27 cellular contexts compared by ENCODE assay signal in genomic region chr4:98749206-98749605, GRCh38.
DNase-seq lines count a peak whose midpoint lies in the region; FAIRE-seq and TF ChIP-seq lines count a peak whose summit lies in the region.
"Had no signal": no experiment of that assay in that cellular context is flagged by ENCODE, and none has a peak within 500 bp of the region (broad histone marks: within the 10 kb centered on the region; RNA-seq: fewer than 3 reads in every experiment).

No MANE protein-coding gene starts in this region.

- H3K27me3 Mint-ChIP-seq in astrocyte (ENCODE audit: low read depth, unreplicated experiment) (no peaks in the 10 kb centered on the region), osteocyte (ENCODE audit: unreplicated experiment) (no peaks in the 10 kb centered on the region)
- H3K27me3 Mint-ChIP-seq in CD8-positive, alpha-beta memory T cell: peaks cover 0 to 2% of the 10 kb centered on the region in 2 donors
- H3K27me3 Mint-ChIP-seq: activated naive CD8-positive, alpha-beta T cell treated with anti-CD3 and anti-CD28 coated beads, Interleukin-2, amount 10 ng/mL, durations not matched to agents 7 days and 5 days; progenitor cell of endocrine pancreas had no signal

- H3K4me1 Mint-ChIP-seq in astrocyte (ENCODE audit: low read depth, unreplicated experiment): peaks cover 10% of the 10 kb centered on the region
- H3K4me1 Mint-ChIP-seq in osteocyte (ENCODE audit: unreplicated experiment): peaks cover 40% of the 10 kb centered on the region
- no peaks in the 10 kb centered on the region for H3K4me1 Mint-ChIP-seq in CD8-positive, alpha-beta memory T cell
- H3K4me1 Mint-ChIP-seq: stimulated activated effector memory CD8-positive, alpha-beta T cell treated with anti-CD3 and anti-CD28 coated beads, Interleukin-12 subunit alpha, Interleukin-12 subunit beta, amount 100 ng/mL, for 72 hours had no signal

- FAIRE-seq in astrocyte (lab: Jason Lieb, UNC): no peak
- FAIRE-seq: frontal cortex, kidney had no signal

- H3K4me3 Mint-ChIP-seq in astrocyte (ENCODE audit: unreplicated experiment): no peak overlapping the region
- no peak overlapping the region for H3K4me3 Mint-ChIP-seq in osteocyte (ENCODE audit: unreplicated experiment)
- no peak overlapping the region for H3K4me3 Mint-ChIP-seq in CD8-positive, alpha-beta memory T cell
- H3K4me3 Mint-ChIP-seq: activated naive CD8-positive, alpha-beta T cell treated with anti-CD3 and anti-CD28 coated beads, Interleukin-2, amount 10 ng/mL, durations not matched to agents 7 days and 5 days; stimulated activated effector memory CD8-positive, alpha-beta T cell treated with anti-CD3 and anti-CD28 coated beads, Interleukin-12 subunit alpha, Interleukin-12 subunit beta, amount 100 ng/mL, for 72 hours had no signal

- DNase-seq in DMS 273 treated with DMSO at 0.1 percent for 48 hours (lab: John Stamatoyannopoulos, UW) (peak; percentile 92), NCI-H2171 treated with DMSO at 0.1 percent for 48 hours (lab: John Stamatoyannopoulos, UW) (peak; percentile 83), astrocyte (ENCODE audit: low read depth) (peak; percentile 10), osteocyte (ENCODE audit: extremely low spot score, unreplicated experiment) (no peak), RKO (ENCODE audit: low spot score) (no peak), cerebellum (ENCODE audit: low spot score) (no peak)
- DNase-seq in CD8-positive, alpha-beta memory T cell: no peak
- DNase-seq: activated CD4-positive, CD25-positive, alpha-beta regulatory T cell; activated gamma-delta T cell treated with Interleukin-2 at 50 U/mL for 16 hours; activated naive CD8-positive, alpha-beta T cell treated with anti-CD3 and anti-CD28 coated beads, Interleukin-2, amount 10 ng/mL, durations not matched to agents 7 days and 5 days; activated T-cell treated with anti-CD3 and anti-CD28 coated beads, Interleukin-2, amount 50 U/mL, for 48 hours; caudate nucleus; DMS79 treated with DMSO at 0.1 percent for 48 hours; erythroblast; GDM1; IMR-90; kidney; left ventricle myocardium superior; MV-4-11; NCI-H748 treated with DMSO at 0.1 percent for 48 hours; right lobe of liver; stimulated activated CD4-positive, alpha-beta T cell treated with anti-CD3 and anti-CD28 coated beads, Interleukin-4, amount 100 ng/mL, for 4 hours; trophoblast cell had no signal

- TF ChIP-seq CTCF in astrocyte (IDR thresholded peaks at IDR 0.05; ENCODE audit: insufficient read depth, low read depth, low read length) (no peak), osteocyte (IDR thresholded peaks at IDR 0.05) (no peak)

- no peaks in the 10 kb centered on the region for H3K4me1 ChIP-seq in astrocyte (ENCODE audit: insufficient read depth, low read length)
- H3K4me1 ChIP-seq in CD8-positive, alpha-beta memory T cell (ENCODE audit: insufficient read depth, low read length): no peaks in the 10 kb centered on the region
- H3K4me1 ChIP-seq: right lobe of liver had no signal

- no peak overlapping the region for H2AFZ ChIP-seq in astrocyte (ENCODE audit: low read depth, low read length)

- H3K36me3 Mint-ChIP-seq in astrocyte (ENCODE audit: low read depth, unreplicated experiment) (no peaks in the 10 kb centered on the region), osteocyte (ENCODE audit: unreplicated experiment) (no peaks in the 10 kb centered on the region)
- no peaks in the 10 kb centered on the region for H3K36me3 Mint-ChIP-seq in CD8-positive, alpha-beta memory T cell
- H3K36me3 Mint-ChIP-seq: activated naive CD8-positive, alpha-beta T cell treated with anti-CD3 and anti-CD28 coated beads, Interleukin-2, amount 10 ng/mL, durations not matched to agents 7 days and 5 days; stimulated activated effector memory CD8-positive, alpha-beta T cell treated with anti-CD3 and anti-CD28 coated beads, Interleukin-12 subunit alpha, Interleukin-12 subunit beta, amount 100 ng/mL, for 72 hours had no signal

- H3K9me3 ChIP-seq in astrocyte (ENCODE audit: insufficient read depth, low read depth, low read length): no peaks in the 10 kb centered on the region
- H3K9me3 ChIP-seq in CD8-positive, alpha-beta memory T cell (ENCODE audit: low read length): no peaks in the 10 kb centered on the region
- H3K9me3 ChIP-seq: BLaER1 treated with 17β-estradiol and CSF1 and Interleukin-3, amounts not matched to agents 10 nM and 100 nM; right lobe of liver had no signal

- no peaks in the 10 kb centered on the region for H3K27me3 ChIP-seq in astrocyte (ENCODE audit: insufficient read depth, low read length)
- no peaks in the 10 kb centered on the region for H3K27me3 ChIP-seq in CD8-positive, alpha-beta memory T cell (ENCODE audit: insufficient read depth, low read length, poor library complexity, severe bottlenecking)
- H3K27me3 ChIP-seq: BLaER1 treated with 17β-estradiol and CSF1 and Interleukin-3, amounts not matched to agents 10 nM and 100 nM; right lobe of liver had no signal

- no peaks in the 10 kb centered on the region for H3K79me2 ChIP-seq in astrocyte (ENCODE audit: insufficient read depth, low read length)

- H4K20me1 ChIP-seq in astrocyte (ENCODE audit: insufficient read depth, low read length): no peaks in the 10 kb centered on the region
- H4K20me1 ChIP-seq: BLaER1 treated with 17β-estradiol and CSF1 and Interleukin-3, amounts not matched to agents 10 nM and 100 nM had no signal

- POLR2A ChIA-PET in CD8-positive, alpha-beta memory T cell (lab: Charles Lee): no interaction called here

- no peak overlapping the region for H3K27ac ChIP-seq in astrocyte (ENCODE audit: low read depth, low read length)
- H3K27ac ChIP-seq in CD8-positive, alpha-beta memory T cell (ENCODE audit: low read depth, low read length): no peak overlapping the region
- H3K27ac ChIP-seq: BLaER1 treated with 17β-estradiol and CSF1 and Interleukin-3, amounts not matched to agents 10 nM and 100 nM; right lobe of liver had no signal

- H3K9me3 Mint-ChIP-seq in astrocyte (ENCODE audit: unreplicated experiment) (peaks cover 3% of the 10 kb centered on the region), osteocyte (ENCODE audit: unreplicated experiment) (no peaks in the 10 kb centered on the region)
- H3K9me3 Mint-ChIP-seq in CD8-positive, alpha-beta memory T cell: no peaks in the 10 kb centered on the region
- H3K9me3 Mint-ChIP-seq: activated naive CD8-positive, alpha-beta T cell treated with anti-CD3 and anti-CD28 coated beads, Interleukin-2, amount 10 ng/mL, durations not matched to agents 7 days and 5 days; stimulated activated effector memory CD8-positive, alpha-beta T cell treated with anti-CD3 and anti-CD28 coated beads, Interleukin-12 subunit alpha, Interleukin-12 subunit beta, amount 100 ng/mL, for 72 hours had no signal

- no peak overlapping the region for H3K27ac Mint-ChIP-seq in astrocyte (ENCODE audit: unreplicated experiment)
- peak overlapping the region; percentile 28 for H3K27ac Mint-ChIP-seq in osteocyte (ENCODE audit: unreplicated experiment)
- H3K27ac Mint-ChIP-seq in CD8-positive, alpha-beta memory T cell: no peak overlapping the region
- H3K27ac Mint-ChIP-seq: activated naive CD8-positive, alpha-beta T cell treated with anti-CD3 and anti-CD28 coated beads, Interleukin-2, amount 10 ng/mL, durations not matched to agents 7 days and 5 days; progenitor cell of endocrine pancreas; stimulated activated effector memory CD8-positive, alpha-beta T cell treated with anti-CD3 and anti-CD28 coated beads, Interleukin-12 subunit alpha, Interleukin-12 subunit beta, amount 100 ng/mL, for 72 hours had no signal

- no peak overlapping the region for H3K9ac ChIP-seq in astrocyte (ENCODE audit: low read length)
- H3K9ac ChIP-seq: BLaER1 treated with 17β-estradiol and CSF1 and Interleukin-3, amounts not matched to agents 10 nM and 100 nM had no signal

- no peak overlapping the region for H3K4me2 ChIP-seq in astrocyte (ENCODE audit: low read length)

- CTCF ChIA-PET in CD8-positive, alpha-beta memory T cell (lab: Charles Lee): no interaction called here

- no peaks in the 10 kb centered on the region for H3K36me3 ChIP-seq in astrocyte (ENCODE audit: insufficient read depth, low read length)
- no peaks in the 10 kb centered on the region for H3K36me3 ChIP-seq in CD8-positive, alpha-beta memory T cell (ENCODE audit: insufficient read depth, low read length)
- H3K36me3 ChIP-seq: BLaER1 treated with 17β-estradiol and CSF1 and Interleukin-3, amounts not matched to agents 10 nM and 100 nM; right lobe of liver had no signal

- no peak overlapping the region for H3K4me3 ChIP-seq in astrocyte (ENCODE audit: insufficient read depth, low read depth, low read length)
- no peak overlapping the region for H3K4me3 ChIP-seq in CD8-positive, alpha-beta memory T cell (ENCODE audit: low read length)
- H3K4me3 ChIP-seq: BLaER1 treated with 17β-estradiol and CSF1 and Interleukin-3, amounts not matched to agents 10 nM and 100 nM; right lobe of liver had no signal

Comparison
In these comparisons a context has a peak if more than half of its experiments do, and no peak if none do; other contexts are left out.
1. DNase-seq: peak in DMS 273 treated with DMSO at 0.1 percent for 48 hours (single experiment), NCI-H2171 treated with DMSO at 0.1 percent for 48 hours (single experiment) and astrocyte (single experiment); none in osteocyte (single experiment), RKO (single experiment), cerebellum (single experiment) and CD8-positive, alpha-beta memory T cell (0 of 5).